1 cellular context compared by ENCODE assay signal in genomic region chr6:13248053-13248452, GRCh38.
A peak's percentile ranks its signal among the peaks of the same experiment; 100 is the strongest.
TF ChIP-seq lines count a peak whose summit lies in the region.

No MANE protein-coding gene starts in this region.

TF ChIP-seq in HepG2, 621 proteins besides CTCF, POLR2A, EP300 and RAD21 (continued from another document):
- TF ChIP-seq TRAFD1 (CRISPR knock-in tag; IDR thresholded peaks at IDR 0.05; ENCODE audit: borderline replicate concordance) = no peak
- TF ChIP-seq CHD2 (IDR thresholded peaks at IDR 0.05; ENCODE audit: low read depth, low read length) = no peak
- no peak for TF ChIP-seq TAF1 (CRISPR knock-in tag; IDR thresholded peaks at IDR 0.05)
- TF ChIP-seq, protein P1, sequence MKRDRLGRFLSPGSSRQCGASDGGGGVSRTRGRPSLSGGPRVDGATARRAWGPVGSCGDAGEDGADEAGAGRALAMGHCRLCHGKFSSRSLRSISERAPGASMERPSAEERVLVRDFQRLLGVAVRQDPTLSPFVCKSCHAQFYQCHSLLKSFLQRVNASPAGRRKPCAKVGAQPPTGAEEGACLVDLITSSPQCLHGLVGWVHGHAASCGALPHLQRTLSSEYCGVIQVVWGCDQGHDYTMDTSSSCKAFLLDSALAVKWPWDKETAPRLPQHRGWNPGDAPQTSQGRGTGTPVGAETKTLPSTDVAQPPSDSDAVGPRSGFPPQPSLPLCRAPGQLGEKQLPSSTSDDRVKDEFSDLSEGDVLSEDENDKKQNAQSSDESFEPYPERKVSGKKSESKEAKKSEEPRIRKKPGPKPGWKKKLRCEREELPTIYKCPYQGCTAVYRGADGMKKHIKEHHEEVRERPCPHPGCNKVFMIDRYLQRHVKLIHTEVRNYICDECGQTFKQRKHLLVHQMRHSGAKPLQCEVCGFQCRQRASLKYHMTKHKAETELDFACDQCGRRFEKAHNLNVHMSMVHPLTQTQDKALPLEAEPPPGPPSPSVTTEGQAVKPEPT (CRISPR knock-in tag; IDR thresholded peaks at IDR 0.05; ENCODE audit: low read depth) = no peak
- TF ChIP-seq, protein P2, sequence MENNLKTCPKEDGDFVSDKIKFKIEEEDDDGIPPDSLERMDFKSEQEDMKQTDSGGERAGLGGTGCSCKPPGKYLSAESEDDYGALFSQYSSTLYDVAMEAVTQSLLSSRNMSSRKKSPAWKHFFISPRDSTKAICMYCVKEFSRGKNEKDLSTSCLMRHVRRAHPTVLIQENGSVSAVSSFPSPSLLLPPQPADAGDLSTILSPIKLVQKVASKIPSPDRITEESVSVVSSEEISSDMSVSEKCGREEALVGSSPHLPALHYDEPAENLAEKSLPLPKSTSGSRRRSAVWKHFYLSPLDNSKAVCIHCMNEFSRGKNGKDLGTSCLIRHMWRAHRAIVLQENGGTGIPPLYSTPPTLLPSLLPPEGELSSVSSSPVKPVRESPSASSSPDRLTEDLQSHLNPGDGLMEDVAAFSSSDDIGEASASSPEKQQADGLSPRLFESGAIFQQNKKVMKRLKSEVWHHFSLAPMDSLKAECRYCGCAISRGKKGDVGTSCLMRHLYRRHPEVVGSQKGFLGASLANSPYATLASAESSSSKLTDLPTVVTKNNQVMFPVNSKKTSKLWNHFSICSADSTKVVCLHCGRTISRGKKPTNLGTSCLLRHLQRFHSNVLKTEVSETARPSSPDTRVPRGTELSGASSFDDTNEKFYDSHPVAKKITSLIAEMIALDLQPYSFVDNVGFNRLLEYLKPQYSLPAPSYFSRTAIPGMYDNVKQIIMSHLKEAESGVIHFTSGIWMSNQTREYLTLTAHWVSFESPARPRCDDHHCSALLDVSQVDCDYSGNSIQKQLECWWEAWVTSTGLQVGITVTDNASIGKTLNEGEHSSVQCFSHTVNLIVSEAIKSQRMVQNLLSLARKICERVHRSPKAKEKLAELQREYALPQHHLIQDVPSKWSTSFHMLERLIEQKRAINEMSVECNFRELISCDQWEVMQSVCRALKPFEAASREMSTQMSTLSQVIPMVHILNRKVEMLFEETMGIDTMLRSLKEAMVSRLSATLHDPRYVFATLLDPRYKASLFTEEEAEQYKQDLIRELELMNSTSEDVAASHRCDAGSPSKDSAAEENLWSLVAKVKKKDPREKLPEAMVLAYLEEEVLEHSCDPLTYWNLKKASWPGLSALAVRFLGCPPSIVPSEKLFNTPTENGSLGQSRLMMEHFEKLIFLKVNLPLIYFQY (CRISPR knock-in tag; IDR thresholded peaks at IDR 0.05; ENCODE audit: borderline replicate concordance) = no peak
- TF ChIP-seq ASH2L (IDR thresholded peaks at IDR 0.05; ENCODE audit: insufficient read length, low read depth, low read length) = no peak
- no peak for TF ChIP-seq ZBTB49 (CRISPR knock-in tag; IDR thresholded peaks at IDR 0.05; ENCODE audit: borderline replicate concordance)
- TF ChIP-seq, protein P3, sequence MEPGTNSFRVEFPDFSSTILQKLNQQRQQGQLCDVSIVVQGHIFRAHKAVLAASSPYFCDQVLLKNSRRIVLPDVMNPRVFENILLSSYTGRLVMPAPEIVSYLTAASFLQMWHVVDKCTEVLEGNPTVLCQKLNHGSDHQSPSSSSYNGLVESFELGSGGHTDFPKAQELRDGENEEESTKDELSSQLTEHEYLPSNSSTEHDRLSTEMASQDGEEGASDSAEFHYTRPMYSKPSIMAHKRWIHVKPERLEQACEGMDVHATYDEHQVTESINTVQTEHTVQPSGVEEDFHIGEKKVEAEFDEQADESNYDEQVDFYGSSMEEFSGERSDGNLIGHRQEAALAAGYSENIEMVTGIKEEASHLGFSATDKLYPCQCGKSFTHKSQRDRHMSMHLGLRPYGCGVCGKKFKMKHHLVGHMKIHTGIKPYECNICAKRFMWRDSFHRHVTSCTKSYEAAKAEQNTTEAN (CRISPR knock-in tag; conservative IDR thresholded peaks at IDR 0.05) = no peak
- TF ChIP-seq CREB3 (CRISPR knock-in tag; IDR thresholded peaks at IDR 0.05) = no peak
- TF ChIP-seq HOXA3 (CRISPR knock-in tag; IDR thresholded peaks at IDR 0.05) = no peak
- no peak for TF ChIP-seq ZSCAN20 (CRISPR knock-in tag; IDR thresholded peaks at IDR 0.05; ENCODE audit: borderline replicate concordance)
- TF ChIP-seq TBX2 (CRISPR knock-in tag; IDR thresholded peaks at IDR 0.05; ENCODE audit: borderline replicate concordance) = 0 out of 2 replicates have a peak, but pooled peaks have one; percentile 20
- TF ChIP-seq BCL6 (CRISPR knock-in tag; IDR thresholded peaks at IDR 0.05) = no peak
- no peak for TF ChIP-seq MEIS1 (CRISPR knock-in tag; IDR thresholded peaks at IDR 0.05; ENCODE audit: borderline replicate concordance)
- no peak for TF ChIP-seq NFE2L1 (CRISPR knock-in tag; IDR thresholded peaks at IDR 0.05; ENCODE audit: borderline replicate concordance)
- TF ChIP-seq, protein P4, sequence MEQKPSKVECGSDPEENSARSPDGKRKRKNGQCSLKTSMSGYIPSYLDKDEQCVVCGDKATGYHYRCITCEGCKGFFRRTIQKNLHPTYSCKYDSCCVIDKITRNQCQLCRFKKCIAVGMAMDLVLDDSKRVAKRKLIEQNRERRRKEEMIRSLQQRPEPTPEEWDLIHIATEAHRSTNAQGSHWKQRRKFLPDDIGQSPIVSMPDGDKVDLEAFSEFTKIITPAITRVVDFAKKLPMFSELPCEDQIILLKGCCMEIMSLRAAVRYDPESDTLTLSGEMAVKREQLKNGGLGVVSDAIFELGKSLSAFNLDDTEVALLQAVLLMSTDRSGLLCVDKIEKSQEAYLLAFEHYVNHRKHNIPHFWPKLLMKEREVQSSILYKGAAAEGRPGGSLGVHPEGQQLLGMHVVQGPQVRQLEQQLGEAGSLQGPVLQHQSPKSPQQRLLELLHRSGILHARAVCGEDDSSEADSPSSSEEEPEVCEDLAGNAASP (CRISPR knock-in tag; IDR thresholded peaks at IDR 0.05; ENCODE audit: borderline replicate concordance) = peak; percentile 39; the same call in 1 of the 2 replicates
- TF ChIP-seq EED (CRISPR knock-in tag; IDR thresholded peaks at IDR 0.05) = no peak
- TF ChIP-seq SIX1 (CRISPR knock-in tag; IDR thresholded peaks at IDR 0.05; ENCODE audit: borderline replicate concordance) = peak; percentile 70; the same call in 1 of the 2 replicates
- TF ChIP-seq ZNF263 (CRISPR knock-in tag; IDR thresholded peaks at IDR 0.05) = no peak
- no peak for TF ChIP-seq ZNF883 (CRISPR knock-in tag; IDR thresholded peaks at IDR 0.05; ENCODE audit: not compliant biosample characterization)
- peak; percentile 30; the same call in 1 of the 2 replicates for TF ChIP-seq ZNF331 (CRISPR knock-in tag; IDR thresholded peaks at IDR 0.05)
- 0 out of 2 replicates have a peak, but pooled peaks have one; percentile 37 for TF ChIP-seq TARDBP (CRISPR knock-in tag; IDR thresholded peaks at IDR 0.05)
- TF ChIP-seq BHLHE40 (IDR thresholded peaks at IDR 0.05; ENCODE audit: low read length) = no peak
- TF ChIP-seq, protein P5, sequence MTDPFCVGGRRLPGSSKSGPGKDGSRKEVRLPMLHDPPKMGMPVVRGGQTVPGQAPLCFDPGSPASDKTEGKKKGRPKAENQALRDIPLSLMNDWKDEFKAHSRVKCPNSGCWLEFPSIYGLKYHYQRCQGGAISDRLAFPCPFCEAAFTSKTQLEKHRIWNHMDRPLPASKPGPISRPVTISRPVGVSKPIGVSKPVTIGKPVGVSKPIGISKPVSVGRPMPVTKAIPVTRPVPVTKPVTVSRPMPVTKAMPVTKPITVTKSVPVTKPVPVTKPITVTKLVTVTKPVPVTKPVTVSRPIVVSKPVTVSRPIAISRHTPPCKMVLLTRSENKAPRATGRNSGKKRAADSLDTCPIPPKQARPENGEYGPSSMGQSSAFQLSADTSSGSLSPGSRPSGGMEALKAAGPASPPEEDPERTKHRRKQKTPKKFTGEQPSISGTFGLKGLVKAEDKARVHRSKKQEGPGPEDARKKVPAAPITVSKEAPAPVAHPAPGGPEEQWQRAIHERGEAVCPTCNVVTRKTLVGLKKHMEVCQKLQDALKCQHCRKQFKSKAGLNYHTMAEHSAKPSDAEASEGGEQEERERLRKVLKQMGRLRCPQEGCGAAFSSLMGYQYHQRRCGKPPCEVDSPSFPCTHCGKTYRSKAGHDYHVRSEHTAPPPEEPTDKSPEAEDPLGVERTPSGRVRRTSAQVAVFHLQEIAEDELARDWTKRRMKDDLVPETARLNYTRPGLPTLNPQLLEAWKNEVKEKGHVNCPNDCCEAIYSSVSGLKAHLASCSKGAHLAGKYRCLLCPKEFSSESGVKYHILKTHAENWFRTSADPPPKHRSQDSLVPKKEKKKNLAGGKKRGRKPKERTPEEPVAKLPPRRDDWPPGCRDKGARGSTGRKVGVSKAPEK (CRISPR knock-in tag; IDR thresholded peaks at IDR 0.05; ENCODE audit: borderline replicate concordance) = no peak
- TF ChIP-seq, protein P6, sequence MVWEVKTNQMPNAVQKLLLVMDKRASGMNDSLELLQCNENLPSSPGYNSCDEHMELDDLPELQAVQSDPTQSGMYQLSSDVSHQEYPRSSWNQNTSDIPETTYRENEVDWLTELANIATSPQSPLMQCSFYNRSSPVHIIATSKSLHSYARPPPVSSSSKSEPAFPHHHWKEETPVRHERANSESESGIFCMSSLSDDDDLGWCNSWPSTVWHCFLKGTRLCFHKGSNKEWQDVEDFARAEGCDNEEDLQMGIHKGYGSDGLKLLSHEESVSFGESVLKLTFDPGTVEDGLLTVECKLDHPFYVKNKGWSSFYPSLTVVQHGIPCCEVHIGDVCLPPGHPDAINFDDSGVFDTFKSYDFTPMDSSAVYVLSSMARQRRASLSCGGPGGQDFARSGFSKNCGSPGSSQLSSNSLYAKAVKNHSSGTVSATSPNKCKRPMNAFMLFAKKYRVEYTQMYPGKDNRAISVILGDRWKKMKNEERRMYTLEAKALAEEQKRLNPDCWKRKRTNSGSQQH (CRISPR knock-in tag; IDR thresholded peaks at IDR 0.05; ENCODE audit: low read depth) = no peak
- peak; percentile 93 for TF ChIP-seq SIX4 (CRISPR knock-in tag; IDR thresholded peaks at IDR 0.05)
- TF ChIP-seq CENPT (CRISPR knock-in tag; IDR thresholded peaks at IDR 0.05; ENCODE audit: low read depth) = no peak
- no peak for TF ChIP-seq MATR3 (CRISPR knock-in tag; IDR thresholded peaks at IDR 0.05)
